1 cellular context compared by ENCODE assay signal in genomic region chr5:55577353-55578060, GRCh38.
TF ChIP-seq lines count a peak whose summit lies in the region.

No MANE protein-coding gene starts in this region.

TF ChIP-seq in H1, 55 proteins besides CTCF, POLR2A, EP300 and RAD21 (continued from another document):
- no peak for TF ChIP-seq CHD7 (IDR thresholded peaks at IDR 0.05; ENCODE audit: insufficient replicate concordance, low read length)
- no peak for TF ChIP-seq BRCA1 (IDR thresholded peaks at IDR 0.05; ENCODE audit: low read depth, low read length)
- no peak for TF ChIP-seq PHF8 (conservative IDR thresholded peaks at IDR 0.05; ENCODE audit: low read depth, low read length)
- TF ChIP-seq NANOG (IDR thresholded peaks at IDR 0.05; ENCODE audit: insufficient read depth, low read depth, low read length, poor library complexity, severe bottlenecking), result no peak
- TF ChIP-seq NRF1 (IDR thresholded peaks at IDR 0.05; ENCODE audit: low read depth, low read length), result no peak
- no peak for TF ChIP-seq YY1 (IDR thresholded peaks at IDR 0.05; ENCODE audit: low read depth, low read length)
- TF ChIP-seq TAF1 (IDR thresholded peaks at IDR 0.05; ENCODE audit: low read depth, low read length), result no peak
